In genomic region chr18:35810505-35810904, GRCh38 we compare ENCODE assay signal across 1 cellular context.
TF ChIP-seq lines count a peak whose summit lies in the region.

No MANE protein-coding gene starts in this region.

TF ChIP-seq in SK-N-SH, 30 proteins besides CTCF, POLR2A, EP300 and RAD21 (continued from another document):
- TF ChIP-seq TAF1 (IDR thresholded peaks at IDR 0.05; ENCODE audit: borderline replicate concordance, low read depth, low read length): no peak
- no peak for TF ChIP-seq REST (IDR thresholded peaks at IDR 0.05; ENCODE audit: low read depth, low read length)
- no peak for TF ChIP-seq NFIC (IDR thresholded peaks at IDR 0.05; ENCODE audit: borderline replicate concordance)
- TF ChIP-seq RCOR1 (IDR thresholded peaks at IDR 0.05; ENCODE audit: low read length): no peak
